Comparison of ENCODE assay signal across 1 cellular context in genomic region chr2:119753041-119753929, GRCh38.
TF ChIP-seq lines count a peak whose summit lies in the region.

No MANE protein-coding gene starts in this region.

TF ChIP-seq in K562, 482 proteins besides CTCF, POLR2A, EP300 and RAD21 (continued from another document):
- TF ChIP-seq FOXP4 (CRISPR knock-in tag; IDR thresholded peaks at IDR 0.05; ENCODE audit: borderline replicate concordance): no peak
- no peak for TF ChIP-seq ATF7 (IDR thresholded peaks at IDR 0.05)
- no peak for TF ChIP-seq KLF13 (tag; IDR thresholded peaks at IDR 0.05; ENCODE audit: borderline replicate concordance, low read depth)
- TF ChIP-seq SRSF3 (IDR thresholded peaks at IDR 0.05; ENCODE audit: insufficient read depth, low read length): no peak
- no peak for TF ChIP-seq GTF2A2 (tag; IDR thresholded peaks at IDR 0.05)
